ENCODE assay signal across 16 cellular contexts in the genomic region with DNA sequence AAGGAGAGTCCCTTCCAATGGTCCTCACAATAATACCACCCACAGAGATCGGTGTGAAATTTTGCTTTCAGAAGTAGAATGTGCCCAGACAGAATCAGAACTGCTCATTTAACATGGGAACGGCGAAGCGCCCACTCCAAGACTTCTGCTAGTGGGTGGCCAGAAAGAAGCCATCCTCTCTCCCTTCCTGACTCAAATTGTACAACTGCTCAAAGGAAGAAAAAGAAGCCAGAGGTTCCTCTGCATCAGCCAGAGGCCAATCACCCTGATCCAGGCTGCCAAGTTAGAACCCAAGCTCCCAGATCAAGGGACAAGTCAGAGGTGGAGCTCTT. TPM values are rescaled to one million over a fixed set of nuclear protein-coding genes. Genes with fewer than 3 reads are reported as not detected.
DNase-seq lines count a peak whose midpoint lies in the region; ATAC-seq, FAIRE-seq and TF ChIP-seq lines count a peak whose summit lies in the region.
"Had no signal": no experiment of that assay in that cellular context is flagged by ENCODE, and none has a peak within 500 bp of the region (broad histone marks: within the 10 kb centered on the region; RNA-seq: fewer than 3 reads in every experiment).

No MANE protein-coding gene starts in this region.

- no peak for ATAC-seq in CD4-positive, CD25-positive, alpha-beta regulatory T cell (ENCODE audit: low read depth in 2 of 2)
- ATAC-seq: K562 had no signal

- intact Hi-C loops in activated CD4-positive, alpha-beta memory T cell treated with anti-CD3 and anti-CD28 coated beads for 36 hours (cut with micrococcal nuclease) = no loop called here
- intact Hi-C loops in activated T-helper 2 cell treated with anti-CD3 and anti-CD28 coated beads, Interferon-gamma antibody, Interleukin-2, Interleukin-4, amounts not matched to agents 10 μg/mL and 5 μg/mL and 100 μg/mL, durations not matched to agents 14 hours and 24 hours and 36 hours (cut with micrococcal nuclease) = loop anchor here (10.0 kb wide), 1 partner anchor 168 kb away; no protein-coding TSS in a partner anchor

- no peaks in the 10 kb centered on the region for H3K27me3 Mint-ChIP-seq in activated CD4-positive, alpha-beta memory T cell treated with anti-CD3 and anti-CD28 coated beads, Interleukin-2, amount 10 ng/mL, durations not matched to agents 7 days and 5 days
- H3K27me3 Mint-ChIP-seq in activated CD4-positive, alpha-beta memory T cell treated with anti-CD3 and anti-CD28 coated beads for 36 hours = no peaks in the 10 kb centered on the region
- H3K27me3 Mint-ChIP-seq in CD4-positive, CD25-positive, alpha-beta regulatory T cell = no peaks in the 10 kb centered on the region
- no peaks in the 10 kb centered on the region for H3K27me3 Mint-ChIP-seq in activated T-helper 2 cell treated with anti-CD3 and anti-CD28 coated beads, Interferon-gamma antibody, Interleukin-2, Interleukin-4, amounts not matched to agents 10 μg/mL and 5 μg/mL and 100 μg/mL, durations not matched to agents 14 hours and 24 hours and 36 hours (ENCODE audit: low read depth)

- no peak overlapping the region for H3K27ac ChIP-seq in CD4-positive, CD25-positive, alpha-beta regulatory T cell (ENCODE audit: insufficient read depth, low read length, poor library complexity, severe bottlenecking)
- no peak overlapping the region for H3K27ac ChIP-seq in liver (ENCODE audit: low read depth in 1 of 2, low read length in 2 of 2)
- H3K27ac ChIP-seq: BLaER1 had no signal

- CTCF ChIA-PET in activated CD4-positive, alpha-beta memory T cell treated with anti-CD3 and anti-CD28 coated beads, Interleukin-2, amount 10 ng/mL, durations not matched to agents 7 days and 5 days (lab: Charles Lee) = interaction anchor here (0.9 to 1.3 kb wide), 2 partner anchors 10 to 25 kb away, joined by 3 to 4 read pairs; no protein-coding TSS in a partner anchor
- CTCF ChIA-PET in activated CD4-positive, alpha-beta memory T cell treated with anti-CD3 and anti-CD28 coated beads for 36 hours (lab: Charles Lee) = interaction anchor here (1.1 to 1.8 kb wide), 2 partner anchors 10 to 23 kb away, joined by 3 to 5 read pairs; a partner anchor contains a TSS

- H3K9ac ChIP-seq in liver (ENCODE audit: low read depth in 1 of 2, low read length in 2 of 2) = no peak overlapping the region
- H3K9ac ChIP-seq: BLaER1 had no signal

- no peak for TF ChIP-seq CTCF in liver (IDR thresholded peaks at IDR 0.05; ENCODE audit: low read depth, low read length, missing input control)

- H3K4me3 Mint-ChIP-seq in activated CD4-positive, alpha-beta memory T cell treated with anti-CD3 and anti-CD28 coated beads, Interleukin-2, amount 10 ng/mL, durations not matched to agents 7 days and 5 days = no peak overlapping the region
- no peak overlapping the region for H3K4me3 Mint-ChIP-seq in activated CD4-positive, alpha-beta memory T cell treated with anti-CD3 and anti-CD28 coated beads for 36 hours
- H3K4me3 Mint-ChIP-seq in CD4-positive, CD25-positive, alpha-beta regulatory T cell = no peak overlapping the region
- no peak overlapping the region for H3K4me3 Mint-ChIP-seq in activated T-helper 2 cell treated with anti-CD3 and anti-CD28 coated beads, Interferon-gamma antibody, Interleukin-2, Interleukin-4, amounts not matched to agents 10 μg/mL and 5 μg/mL and 100 μg/mL, durations not matched to agents 14 hours and 24 hours and 36 hours (ENCODE audit: low read depth)

- no peaks in the 10 kb centered on the region for H3K9me3 Mint-ChIP-seq in activated CD4-positive, alpha-beta memory T cell treated with anti-CD3 and anti-CD28 coated beads, Interleukin-2, amount 10 ng/mL, durations not matched to agents 7 days and 5 days
- no peaks in the 10 kb centered on the region for H3K9me3 Mint-ChIP-seq in activated CD4-positive, alpha-beta memory T cell treated with anti-CD3 and anti-CD28 coated beads for 36 hours
- H3K9me3 Mint-ChIP-seq in CD4-positive, CD25-positive, alpha-beta regulatory T cell = no peaks in the 10 kb centered on the region
- H3K9me3 Mint-ChIP-seq in activated T-helper 2 cell treated with anti-CD3 and anti-CD28 coated beads, Interferon-gamma antibody, Interleukin-2, Interleukin-4, amounts not matched to agents 10 μg/mL and 5 μg/mL and 100 μg/mL, durations not matched to agents 14 hours and 24 hours and 36 hours = no peaks in the 10 kb centered on the region

- H3K4me3 ChIP-seq in CD4-positive, CD25-positive, alpha-beta regulatory T cell (ENCODE audit: low read depth, low read length) = no peak overlapping the region
- H3K4me3 ChIP-seq in liver (ENCODE audit: low read depth in 1 of 3, low read length in 3 of 3) = no peak overlapping the region
- H3K4me3 ChIP-seq: BLaER1, K562 had no signal

- H3K27me3 ChIP-seq in CD4-positive, CD25-positive, alpha-beta regulatory T cell (ENCODE audit: control insufficient read depth, insufficient read depth, low read length) = no peaks in the 10 kb centered on the region
- H3K27me3 ChIP-seq in liver (ENCODE audit: control insufficient read depth in 4 of 4, insufficient read depth in 4 of 4, low read length in 3 of 4) = no peaks in the 10 kb centered on the region
- H3K27me3 ChIP-seq: BLaER1 had no signal

- 96% methylated on average over 4 of the region's 4 CpGs for WGBS in liver

- DNase-seq in activated CD4-positive, alpha-beta memory T cell treated with anti-CD3 and anti-CD28 coated beads, Interleukin-2, amount 10 ng/mL, durations not matched to agents 7 days and 5 days = no peak
- no peak for DNase-seq in activated CD4-positive, alpha-beta memory T cell treated with anti-CD3 and anti-CD28 coated beads for 36 hours
- DNase-seq in CD4-positive, CD25-positive, alpha-beta regulatory T cell = no peak
- no peak for DNase-seq in activated T-helper 2 cell treated with anti-CD3 and anti-CD28 coated beads, Interferon-gamma antibody, Interleukin-2, Interleukin-4, amounts not matched to agents 10 μg/mL and 5 μg/mL and 100 μg/mL, durations not matched to agents 14 hours and 24 hours and 36 hours (ENCODE audit: low spot score)
- no peak for DNase-seq in GM12891 (ENCODE audit: insufficient read length, low spot score)
- no peak for DNase-seq in activated effector memory CD4-positive, alpha-beta T cell treated with Interleukin-2 at 50 U/mL for 16 hours
- DNase-seq in activated effector memory CD4-positive, alpha-beta T cell treated with anti-CD3 and anti-CD28 coated beads, Interleukin-2, amount 50 U/mL, for 16 hours = no peak
- DNase-seq: DMS 273 treated with DMSO at 0.1 percent for 48 hours, GF-D8, GOT3, NCI-H187 treated with DMSO at 0.1 percent for 48 hours, NCI-H345, NCI-H526 had no signal

- peaks cover 22% of the 10 kb centered on the region for H3K4me1 ChIP-seq in CD4-positive, CD25-positive, alpha-beta regulatory T cell (ENCODE audit: control insufficient read depth, insufficient read depth, low read length, poor library complexity, severe bottlenecking)
- peaks cover 8 to 32% (median 28%) of the 10 kb centered on the region in 4 donors for H3K4me1 ChIP-seq in liver (ENCODE audit: control insufficient read depth in 4 of 4, insufficient read depth in 4 of 4, low read length in 3 of 4)

- H3K27ac Mint-ChIP-seq in activated CD4-positive, alpha-beta memory T cell treated with anti-CD3 and anti-CD28 coated beads, Interleukin-2, amount 10 ng/mL, durations not matched to agents 7 days and 5 days = peak overlapping the region; percentile 48
- H3K27ac Mint-ChIP-seq in activated CD4-positive, alpha-beta memory T cell treated with anti-CD3 and anti-CD28 coated beads for 36 hours = no peak overlapping the region
- peak overlapping the region in 2 of 3 donors; percentile 20 to 62 for H3K27ac Mint-ChIP-seq in CD4-positive, CD25-positive, alpha-beta regulatory T cell
- H3K27ac Mint-ChIP-seq in activated T-helper 2 cell treated with anti-CD3 and anti-CD28 coated beads, Interferon-gamma antibody, Interleukin-2, Interleukin-4, amounts not matched to agents 10 μg/mL and 5 μg/mL and 100 μg/mL, durations not matched to agents 14 hours and 24 hours and 36 hours = peak overlapping the region; percentile 61

- H3K9me3 ChIP-seq in CD4-positive, CD25-positive, alpha-beta regulatory T cell (ENCODE audit: control insufficient read depth in 2 of 2, low read length in 2 of 2) = no peaks in the 10 kb centered on the region
- no peaks in the 10 kb centered on the region for H3K9me3 ChIP-seq in liver (ENCODE audit: control insufficient read depth in 4 of 4, low read length in 3 of 4)
- H3K9me3 ChIP-seq: BLaER1 had no signal

- peaks cover 43% of the 10 kb centered on the region for H3K4me1 Mint-ChIP-seq in activated CD4-positive, alpha-beta memory T cell treated with anti-CD3 and anti-CD28 coated beads, Interleukin-2, amount 10 ng/mL, durations not matched to agents 7 days and 5 days
- peaks cover 58% of the 10 kb centered on the region for H3K4me1 Mint-ChIP-seq in activated CD4-positive, alpha-beta memory T cell treated with anti-CD3 and anti-CD28 coated beads for 36 hours (ENCODE audit: low read depth)
- H3K4me1 Mint-ChIP-seq in CD4-positive, CD25-positive, alpha-beta regulatory T cell = peaks cover 31 to 85% (median 50%) of the 10 kb centered on the region in 4 donors
- H3K4me1 Mint-ChIP-seq in activated T-helper 2 cell treated with anti-CD3 and anti-CD28 coated beads, Interferon-gamma antibody, Interleukin-2, Interleukin-4, amounts not matched to agents 10 μg/mL and 5 μg/mL and 100 μg/mL, durations not matched to agents 14 hours and 24 hours and 36 hours (ENCODE audit: low read depth) = peaks cover 39% of the 10 kb centered on the region

- H3K36me3 ChIP-seq in CD4-positive, CD25-positive, alpha-beta regulatory T cell (ENCODE audit: control insufficient read depth, insufficient read depth, low read length) = peaks cover 57% of the 10 kb centered on the region
- peaks cover 0 to 7% (median 2%) of the 10 kb centered on the region in 4 donors for H3K36me3 ChIP-seq in liver (ENCODE audit: control insufficient read depth in 4 of 4, insufficient read depth in 3 of 4, low read depth in 1 of 4, low read length in 3 of 4)

- POLR2A ChIA-PET in activated CD4-positive, alpha-beta memory T cell treated with anti-CD3 and anti-CD28 coated beads, Interleukin-2, amount 10 ng/mL, durations not matched to agents 7 days and 5 days (lab: Charles Lee) = interaction anchor here (1.1 to 1.5 kb wide), 2 partner anchors 15 to 22 kb away, joined by 3 read pairs; no protein-coding TSS in a partner anchor
- POLR2A ChIA-PET in activated CD4-positive, alpha-beta memory T cell treated with anti-CD3 and anti-CD28 coated beads for 36 hours (lab: Charles Lee) = no interaction called here

- no peak for TF ChIP-seq RAD21 in liver (IDR thresholded peaks at IDR 0.05)

- FAIRE-seq in GM12891 (lab: Jason Lieb, UNC) = no peak
- FAIRE-seq: K562 had no signal

- TF ChIP-seq POLR2A in GM12891 (IDR thresholded peaks at IDR 0.05; ENCODE audit: low read depth, low read length) = no peak

- H3K36me3 Mint-ChIP-seq in activated CD4-positive, alpha-beta memory T cell treated with anti-CD3 and anti-CD28 coated beads, Interleukin-2, amount 10 ng/mL, durations not matched to agents 7 days and 5 days (ENCODE audit: low read depth) = peaks cover 50% of the 10 kb centered on the region
- peaks cover 26% of the 10 kb centered on the region for H3K36me3 Mint-ChIP-seq in activated CD4-positive, alpha-beta memory T cell treated with anti-CD3 and anti-CD28 coated beads for 36 hours
- H3K36me3 Mint-ChIP-seq in CD4-positive, CD25-positive, alpha-beta regulatory T cell = peaks cover 37% of the 10 kb centered on the region
- H3K36me3 Mint-ChIP-seq in activated T-helper 2 cell treated with anti-CD3 and anti-CD28 coated beads, Interferon-gamma antibody, Interleukin-2, Interleukin-4, amounts not matched to agents 10 μg/mL and 5 μg/mL and 100 μg/mL, durations not matched to agents 14 hours and 24 hours and 36 hours (ENCODE audit: low read depth) = peaks cover 53% of the 10 kb centered on the region

RNA-seq across cellular contexts. Expression of a gene that starts 23.3 kb away (rescaled TPM):
- 10 to 100 TPM; 91.0 to 97.5 TPM for total RNA-seq in activated CD4-positive, alpha-beta memory T cell treated with anti-CD3 and anti-CD28 coated beads, Interleukin-2, amount 10 ng/mL, durations not matched to agents 7 days and 5 days
- 10 to 100 TPM; 88.9 to 92.4 TPM for total RNA-seq in activated CD4-positive, alpha-beta memory T cell treated with anti-CD3 and anti-CD28 coated beads for 36 hours
- total RNA-seq in CD4-positive, CD25-positive, alpha-beta regulatory T cell = 85.6 TPM
- 10 to 100 TPM; 55.6 to 71.1 (median 66.2) TPM for polyA plus RNA-seq in CD4-positive, CD25-positive, alpha-beta regulatory T cell
- total RNA-seq in activated T-helper 2 cell treated with anti-CD3 and anti-CD28 coated beads, Interferon-gamma antibody, Interleukin-2, Interleukin-4, amounts not matched to agents 10 μg/mL and 5 μg/mL and 100 μg/mL, durations not matched to agents 14 hours and 24 hours and 36 hours = 86.8 and 90.2 TPM in 2 replicates
- total RNA-seq in liver = 10 to 100 TPM; 22.1 to 30.7 TPM
- 10 to 100 TPM; 15.4 to 26.4 TPM for polyA plus RNA-seq in liver
- polyA plus RNA-seq in GM12891 (2012; ENCODE audit: low read depth, missing spikeins) = 36.8 TPM
